Comparison of ENCODE assay signal across 1 cellular context in genomic region chr7:26188291-26188999, GRCh38.
A peak's percentile ranks its signal among the peaks of the same experiment; 100 is the strongest.
TF ChIP-seq lines count a peak whose summit lies in the region.

No MANE protein-coding gene starts in this region.

TF ChIP-seq in A549, 52 proteins besides CTCF, POLR2A, EP300 and RAD21 (continued from another document):
- TF ChIP-seq REST (IDR thresholded peaks at IDR 0.05) (peak; percentile 11), MYC (IDR thresholded peaks at IDR 0.05; ENCODE audit: borderline replicate concordance, low read length) (no peak), NPAS2 (CRISPR knock-in tag; IDR thresholded peaks at IDR 0.05; ENCODE audit: borderline replicate concordance) (no peak), MAX (IDR thresholded peaks at IDR 0.05) (no peak), POLR2AphosphoS2 (conservative IDR thresholded peaks at IDR 0.05; ENCODE audit: low read length) (peak; percentile 99), CEBPB (IDR thresholded peaks at IDR 0.05) (no peak), EHMT2 (IDR thresholded peaks at IDR 0.05; ENCODE audit: low read depth) (no peak), HMGXB4 (CRISPR knock-in tag; IDR thresholded peaks at IDR 0.05; ENCODE audit: borderline replicate concordance) (peak; percentile 69), KDM1A (IDR thresholded peaks at IDR 0.05; ENCODE audit: low read depth) (no peak), ZC3H11A (IDR thresholded peaks at IDR 0.05) (no peak), ZSCAN20 (CRISPR knock-in tag; IDR thresholded peaks at IDR 0.05) (no peak), JUN (IDR thresholded peaks at IDR 0.05) (0 out of 5 replicates have a peak, but pooled peaks of 1 of the 2 experiments have one; percentile 2), MAFK (IDR thresholded peaks at IDR 0.05; ENCODE audit: partially characterized antibody) (no peak), ATOH8 (CRISPR knock-in tag; IDR thresholded peaks at IDR 0.05; ENCODE audit: low read depth) (no peak; the same call in none of the 2 replicates), BHLHE40 (IDR thresholded peaks at IDR 0.05; ENCODE audit: low read depth, low read length) (no peak), RNF2 (IDR thresholded peaks at IDR 0.05; ENCODE audit: borderline replicate concordance, low read depth) (no peak), HEYL (CRISPR knock-in tag; IDR thresholded peaks at IDR 0.05) (no peak), E2F6 (IDR thresholded peaks at IDR 0.05; ENCODE audit: borderline replicate concordance, low read depth) (no peak), CHD4 (IDR thresholded peaks at IDR 0.05; ENCODE audit: borderline replicate concordance) (no peak), ZFP36 (IDR thresholded peaks at IDR 0.05; ENCODE audit: borderline replicate concordance, partially characterized antibody) (no peak), SREBF2 (IDR thresholded peaks at IDR 0.05) (no peak), HDAC2 (IDR thresholded peaks at IDR 0.05) (no peak), HOXA7 (CRISPR knock-in tag; IDR thresholded peaks at IDR 0.05) (peak; percentile 97), HOXB13 (CRISPR knock-in tag; IDR thresholded peaks at IDR 0.05; ENCODE audit: low read depth) (no peak), ELK1 (IDR thresholded peaks at IDR 0.05; ENCODE audit: low read depth, low read length) (no peak), TFCP2L1 (CRISPR knock-in tag; IDR thresholded peaks at IDR 0.05) (peak; percentile 99), USF2 (IDR thresholded peaks at IDR 0.05) (no peak), FOSL2 (IDR thresholded peaks at IDR 0.05) (no peak), FOSL2 (CRISPR knock-in tag; IDR thresholded peaks at IDR 0.05) (peak; percentile 49; the same call in 1 of the 2 replicates), EHF (CRISPR knock-in tag; IDR thresholded peaks at IDR 0.05) (no peak; the same call in 1 of the 2 replicates), ESRRA (IDR thresholded peaks at IDR 0.05; ENCODE audit: borderline replicate concordance, low read length) (no peak), TP53 (CRISPR knock-in tag; IDR thresholded peaks at IDR 0.05) (peak; percentile 76), JUNB (IDR thresholded peaks at IDR 0.05) (no peak), ZNF302 (CRISPR knock-in tag; IDR thresholded peaks at IDR 0.05) (no peak), KDM5A (IDR thresholded peaks at IDR 0.05) (no peak), FOXS1 (CRISPR knock-in tag; IDR thresholded peaks at IDR 0.05) (no peak), SMC3 (IDR thresholded peaks at IDR 0.05) (no peak), RFX5 (IDR thresholded peaks at IDR 0.05) (no peak)
